Comparison of ENCODE assay signal across 8 cellular contexts in the genomic region with DNA sequence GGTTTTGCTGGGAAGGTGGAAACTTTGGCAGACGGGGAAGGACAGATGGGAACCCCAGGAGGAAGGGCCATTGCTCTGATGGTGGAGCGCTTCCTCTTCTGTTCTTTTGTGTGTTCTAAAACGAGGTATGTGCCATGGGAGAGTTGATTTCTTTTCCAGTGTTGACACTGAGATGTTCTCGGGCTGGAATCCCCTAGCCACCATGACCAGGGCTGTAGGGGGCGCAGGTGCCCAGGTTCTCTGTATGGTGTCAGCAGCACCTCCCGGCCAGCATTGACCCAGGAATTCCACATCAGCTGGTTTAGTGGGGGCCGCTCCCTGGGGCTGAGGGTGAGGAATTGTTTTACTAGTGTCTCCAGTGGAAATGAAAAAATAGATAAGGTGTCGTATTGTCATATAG. TPM values are rescaled to one million over a fixed set of nuclear protein-coding genes. Genes with fewer than 3 reads are reported as not detected.
DNase-seq lines count a peak whose midpoint lies in the region; ATAC-seq and TF ChIP-seq lines count a peak whose summit lies in the region.

No MANE protein-coding gene starts in this region.

- H3K4me1 Mint-ChIP-seq in CD8-positive, alpha-beta memory T cell: peaks cover 8 to 13% (median 12%) of the 10 kb centered on the region in 3 donors
- H3K4me1 Mint-ChIP-seq in activated T-helper 2 cell treated with anti-CD3 and anti-CD28 coated beads, Interferon-gamma antibody, Interleukin-2, Interleukin-4, amounts not matched to agents 10 μg/mL and 5 μg/mL and 100 μg/mL, durations not matched to agents 14 hours and 24 hours and 36 hours (ENCODE audit: low read depth): peaks cover 18% of the 10 kb centered on the region
- peaks cover 13 to 14% (median 14%) of the 10 kb centered on the region in 3 donors for H3K4me1 Mint-ChIP-seq in naive B cell

- no peaks in the 10 kb centered on the region for H3K9me3 Mint-ChIP-seq in CD8-positive, alpha-beta memory T cell
- H3K9me3 Mint-ChIP-seq in activated T-helper 2 cell treated with anti-CD3 and anti-CD28 coated beads, Interferon-gamma antibody, Interleukin-2, Interleukin-4, amounts not matched to agents 10 μg/mL and 5 μg/mL and 100 μg/mL, durations not matched to agents 14 hours and 24 hours and 36 hours: no peaks in the 10 kb centered on the region
- no peaks in the 10 kb centered on the region for H3K9me3 Mint-ChIP-seq in naive B cell

- peaks cover 11% of the 10 kb centered on the region for H3K4me1 ChIP-seq in CD8-positive, alpha-beta memory T cell (ENCODE audit: insufficient read depth, low read length)
- peaks cover 3 to 16% (median 13%) of the 10 kb centered on the region in 4 donors for H3K4me1 ChIP-seq in transverse colon

- ATAC-seq in naive B cell (ENCODE audit: low read depth in 2 of 2): no peak
- ATAC-seq in HG02798 (IDR thresholded peaks at IDR 0.05; ENCODE audit: poor library complexity, unreplicated experiment): no peak

- H3K27ac ChIP-seq in CD8-positive, alpha-beta memory T cell (ENCODE audit: low read depth, low read length): peak overlapping the region; percentile 29
- H3K27ac ChIP-seq in transverse colon: no peak overlapping the region

- in situ Hi-C loops in transverse colon (cut with MboI; ENCODE audit: low pct_ligation_motif_present in 1 of 4, low pct_unique_long_range_greater_than_20kb in 1 of 4, low sequenced_read_pairs in 3 of 4): no loop called here

- no peaks in the 10 kb centered on the region for H3K27me3 Mint-ChIP-seq in CD8-positive, alpha-beta memory T cell
- peaks cover 2% of the 10 kb centered on the region for H3K27me3 Mint-ChIP-seq in activated T-helper 2 cell treated with anti-CD3 and anti-CD28 coated beads, Interferon-gamma antibody, Interleukin-2, Interleukin-4, amounts not matched to agents 10 μg/mL and 5 μg/mL and 100 μg/mL, durations not matched to agents 14 hours and 24 hours and 36 hours (ENCODE audit: low read depth)
- H3K27me3 Mint-ChIP-seq in naive B cell: no peaks in the 10 kb centered on the region

- intact Hi-C loops in activated T-helper 2 cell treated with anti-CD3 and anti-CD28 coated beads, Interferon-gamma antibody, Interleukin-2, Interleukin-4, amounts not matched to agents 10 μg/mL and 5 μg/mL and 100 μg/mL, durations not matched to agents 14 hours and 24 hours and 36 hours (cut with micrococcal nuclease): no loop called here
- intact Hi-C loops in transverse colon (cut with DNase I; ENCODE audit: low total_unique reads): no loop called here

- TF ChIP-seq POLR2A in transverse colon (IDR thresholded peaks at IDR 0.05): no peak

- TF ChIP-seq EP300 in transverse colon (IDR thresholded peaks at IDR 0.05; ENCODE audit: low read depth): no peak

- no peak overlapping the region for H3K4me3 ChIP-seq in CD8-positive, alpha-beta memory T cell (ENCODE audit: low read length)
- H3K4me3 ChIP-seq in H7 (ENCODE audit: insufficient read depth, low read depth, low read length) (no peak overlapping the region), transverse colon (no peak overlapping the region)

- no peaks in the 10 kb centered on the region for H3K36me3 ChIP-seq in CD8-positive, alpha-beta memory T cell (ENCODE audit: insufficient read depth, low read length)
- no peaks in the 10 kb centered on the region for H3K36me3 ChIP-seq in H7 (replicated peaks; ENCODE audit: control insufficient read depth, insufficient read depth, low read length)
- H3K36me3 ChIP-seq in transverse colon: no peaks in the 10 kb centered on the region

- H3K4me3 Mint-ChIP-seq in CD8-positive, alpha-beta memory T cell: peak overlapping the region; percentile 70 to 95 (median 83)
- H3K4me3 Mint-ChIP-seq in activated T-helper 2 cell treated with anti-CD3 and anti-CD28 coated beads, Interferon-gamma antibody, Interleukin-2, Interleukin-4, amounts not matched to agents 10 μg/mL and 5 μg/mL and 100 μg/mL, durations not matched to agents 14 hours and 24 hours and 36 hours (ENCODE audit: low read depth): peak overlapping the region; percentile 53
- peak overlapping the region; percentile 73 to 93 (median 83) for H3K4me3 Mint-ChIP-seq in naive B cell

- 54 to 59% methylated on average over 2 to 8 of the region's 8 CpGs for WGBS in transverse colon (ENCODE audit: low coverage in 1 of 2), 2 donors

- no peak for DNase-seq in CD8-positive, alpha-beta memory T cell
- DNase-seq in H7 (peak; percentile 85), naive B cell (no peak), transverse colon (no peak), midbrain (lab: John Stamatoyannopoulos, UW) (no peak), NCI-H345 treated with DMSO at 0.1 percent for 48 hours (lab: John Stamatoyannopoulos, UW; ENCODE audit: unreplicated experiment) (no peak)
- no peak for DNase-seq in activated T-helper 2 cell treated with anti-CD3 and anti-CD28 coated beads, Interferon-gamma antibody, Interleukin-2, Interleukin-4, amounts not matched to agents 10 μg/mL and 5 μg/mL and 100 μg/mL, durations not matched to agents 14 hours and 24 hours and 36 hours (ENCODE audit: low spot score)

- POLR2A ChIA-PET in CD8-positive, alpha-beta memory T cell (lab: Charles Lee): interaction anchor here (0.9 kb wide), 1 partner anchor 34 kb away, joined by 4 read pairs; the partner anchor contains the start of gene ACAD9

- TF ChIP-seq CTCF in transverse colon (IDR thresholded peaks at IDR 0.05): no peak

- no peaks in the 10 kb centered on the region for H3K36me3 Mint-ChIP-seq in CD8-positive, alpha-beta memory T cell
- H3K36me3 Mint-ChIP-seq in activated T-helper 2 cell treated with anti-CD3 and anti-CD28 coated beads, Interferon-gamma antibody, Interleukin-2, Interleukin-4, amounts not matched to agents 10 μg/mL and 5 μg/mL and 100 μg/mL, durations not matched to agents 14 hours and 24 hours and 36 hours (ENCODE audit: low read depth): no peaks in the 10 kb centered on the region
- H3K36me3 Mint-ChIP-seq in naive B cell: no peaks in the 10 kb centered on the region

- peak overlapping the region in 6 of 8 donors; percentile 23 to 90 (median 70) for H3K27ac Mint-ChIP-seq in CD8-positive, alpha-beta memory T cell
- peak overlapping the region; percentile 67 for H3K27ac Mint-ChIP-seq in activated T-helper 2 cell treated with anti-CD3 and anti-CD28 coated beads, Interferon-gamma antibody, Interleukin-2, Interleukin-4, amounts not matched to agents 10 μg/mL and 5 μg/mL and 100 μg/mL, durations not matched to agents 14 hours and 24 hours and 36 hours
- peak overlapping the region in 4 of 6 donors; percentile 15 to 83 (median 41) for H3K27ac Mint-ChIP-seq in naive B cell

- no peaks in the 10 kb centered on the region for H3K27me3 ChIP-seq in CD8-positive, alpha-beta memory T cell (ENCODE audit: insufficient read depth, low read length, poor library complexity, severe bottlenecking)
- H3K27me3 ChIP-seq in H7 (ENCODE audit: control insufficient read depth, insufficient read depth, low read length): no peaks in the 10 kb centered on the region
- no peaks in the 10 kb centered on the region for H3K27me3 ChIP-seq in transverse colon

- CTCF ChIA-PET in CD8-positive, alpha-beta memory T cell (lab: Charles Lee): interaction anchor here (0.8 to 3.7 kb wide), 17 partner anchors 10 to 236 kb away, joined by 3 to 20 read pairs (median 4); no protein-coding TSS in a partner anchor

- no peaks in the 10 kb centered on the region for H3K9me3 ChIP-seq in CD8-positive, alpha-beta memory T cell (ENCODE audit: low read length)
- H3K9me3 ChIP-seq in transverse colon: no peaks in the 10 kb centered on the region

RNA-seq across cellular contexts. Expression of gene ACAD9, which starts 34.3 kb away (rescaled TPM):
- total RNA-seq in CD8-positive, alpha-beta memory T cell: 10 to 100 TPM; 50.5 to 51.2 TPM
- polyA plus RNA-seq in CD8-positive, alpha-beta memory T cell: 19.8 TPM
- total RNA-seq in H7 (2014; rRNA removed; shearing (Covaris generic)): 20.1 and 20.4 TPM in 2 replicates
- total RNA-seq in activated T-helper 2 cell treated with anti-CD3 and anti-CD28 coated beads, Interferon-gamma antibody, Interleukin-2, Interleukin-4, amounts not matched to agents 10 μg/mL and 5 μg/mL and 100 μg/mL, durations not matched to agents 14 hours and 24 hours and 36 hours: 60.8 and 68.9 TPM in 2 replicates
- 10 to 100 TPM in 4 of 6 donors, 1 to 10 TPM in 2; 8.6 to 20.4 (median 17.0) TPM for polyA plus RNA-seq in naive B cell (ENCODE audit: low read depth in 6 of 6)
- 100 to 1,000 TPM in 2 of 4 donors, 10 to 100 TPM in 2; 37.3 to 158 (median 85.0) TPM for total RNA-seq in transverse colon
